ENCODE assay signal across 1 cellular context in the genomic region with DNA sequence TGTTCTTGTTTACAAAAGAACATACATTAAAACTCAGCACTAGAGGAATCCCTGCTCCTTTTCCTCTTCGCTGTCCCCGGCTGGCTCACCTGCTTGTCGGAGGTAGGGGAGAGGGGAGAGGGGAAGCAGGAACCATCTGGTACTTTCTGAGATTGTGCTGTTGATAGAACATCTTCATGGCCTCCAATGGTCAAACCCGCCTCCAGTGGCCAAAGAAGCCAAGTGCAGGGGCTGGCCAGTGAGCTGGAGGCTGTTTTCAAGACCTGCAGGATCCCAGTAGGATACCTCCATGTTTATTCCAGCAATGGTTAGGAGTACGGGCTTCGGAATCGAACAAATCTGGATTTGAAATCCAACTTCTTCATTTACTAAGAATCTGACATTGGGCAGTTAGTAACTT.
TF ChIP-seq lines count a peak whose summit lies in the region.

No MANE protein-coding gene starts in this region.

TF ChIP-seq in SK-N-SH, 30 proteins besides CTCF, POLR2A, EP300 and RAD21 (continued from another document):
- TF ChIP-seq, protein P1, sequence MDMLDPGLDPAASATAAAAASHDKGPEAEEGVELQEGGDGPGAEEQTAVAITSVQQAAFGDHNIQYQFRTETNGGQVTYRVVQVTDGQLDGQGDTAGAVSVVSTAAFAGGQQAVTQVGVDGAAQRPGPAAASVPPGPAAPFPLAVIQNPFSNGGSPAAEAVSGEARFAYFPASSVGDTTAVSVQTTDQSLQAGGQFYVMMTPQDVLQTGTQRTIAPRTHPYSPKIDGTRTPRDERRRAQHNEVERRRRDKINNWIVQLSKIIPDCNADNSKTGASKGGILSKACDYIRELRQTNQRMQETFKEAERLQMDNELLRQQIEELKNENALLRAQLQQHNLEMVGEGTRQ (IDR thresholded peaks at IDR 0.05; ENCODE audit: borderline replicate concordance, low read depth, low read length), result no peak
- TF ChIP-seq SIN3A (IDR thresholded peaks at IDR 0.05; ENCODE audit: borderline replicate concordance, low read depth, low read length) (no peak), TEAD4 (IDR thresholded peaks at IDR 0.05; ENCODE audit: borderline replicate concordance, insufficient read depth) (no peak), MXI1 (IDR thresholded peaks at IDR 0.05; ENCODE audit: low read depth, low read length) (no peak), FOXM1 (IDR thresholded peaks at IDR 0.05; ENCODE audit: low read depth) (no peak), RCOR1 (IDR thresholded peaks at IDR 0.05; ENCODE audit: low read length) (no peak), FOXJ3 (CRISPR knock-in tag; IDR thresholded peaks at IDR 0.05) (no peak)
- TF ChIP-seq, protein P2, sequence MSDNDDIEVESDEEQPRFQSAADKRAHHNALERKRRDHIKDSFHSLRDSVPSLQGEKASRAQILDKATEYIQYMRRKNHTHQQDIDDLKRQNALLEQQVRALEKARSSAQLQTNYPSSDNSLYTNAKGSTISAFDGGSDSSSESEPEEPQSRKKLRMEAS (IDR thresholded peaks at IDR 0.05; ENCODE audit: low read depth), result no peak
- TF ChIP-seq, protein P3, sequence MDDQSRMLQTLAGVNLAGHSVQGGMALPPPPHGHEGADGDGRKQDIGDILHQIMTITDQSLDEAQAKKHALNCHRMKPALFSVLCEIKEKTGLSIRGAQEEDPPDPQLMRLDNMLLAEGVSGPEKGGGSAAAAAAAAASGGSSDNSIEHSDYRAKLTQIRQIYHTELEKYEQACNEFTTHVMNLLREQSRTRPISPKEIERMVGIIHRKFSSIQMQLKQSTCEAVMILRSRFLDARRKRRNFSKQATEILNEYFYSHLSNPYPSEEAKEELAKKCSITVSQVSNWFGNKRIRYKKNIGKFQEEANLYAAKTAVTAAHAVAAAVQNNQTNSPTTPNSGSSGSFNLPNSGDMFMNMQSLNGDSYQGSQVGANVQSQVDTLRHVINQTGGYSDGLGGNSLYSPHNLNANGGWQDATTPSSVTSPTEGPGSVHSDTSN (IDR thresholded peaks at IDR 0.05), result no peak
